12 cellular contexts compared by ENCODE assay signal in genomic region chr12:55721601-55722213, GRCh38. TPM values are rescaled to one million over a fixed set of nuclear protein-coding genes. Genes with fewer than 3 reads are reported as not detected.
DNase-seq lines count a peak whose midpoint lies in the region; ATAC-seq, FAIRE-seq and TF ChIP-seq lines count a peak whose summit lies in the region.
"Had no signal": no experiment of that assay in that cellular context is flagged by ENCODE, and none has a peak within 500 bp of the region (broad histone marks: within the 10 kb centered on the region; RNA-seq: fewer than 3 reads in every experiment).

No MANE protein-coding gene starts in this region.

- FAIRE-seq in small intestine (lab: Jason Lieb, UNC), result no peak

- intact Hi-C loops in right cardiac atrium (cut with DNase I), result loop anchor here in 1 of 4 donors (5.0 kb wide), 1 partner anchor 39 kb away; a partner anchor contains a TSS

- WGBS in right cardiac atrium, result 62% methylated on average over 14 of the region's 14 CpGs
- WGBS in small intestine, 3 donors, result 72 to 80% (median 72%) methylated on average over 14 of the region's 14 CpGs

- peaks cover 8% of the 10 kb centered on the region; the same call in 1 of the 2 replicates for H3F3A ChIP-seq in GM23338 (replicated peaks; ENCODE audit: low read depth)

- no peaks in the 10 kb centered on the region for H3K9me3 ChIP-seq in right cardiac atrium (ENCODE audit: control insufficient read depth, low read length)
- H3K9me3 ChIP-seq in small intestine (ENCODE audit: control insufficient read depth, low read depth), result no peaks in the 10 kb centered on the region
- H3K9me3 ChIP-seq: testis had no signal

- DNase-seq in GM23338 (ENCODE audit: low spot score) (no peak), right cardiac atrium (peak; percentile 30 to 73 (median 61)), small intestine (no peak), NCI-H1436 treated with DMSO at 0.1 percent for 48 hours (lab: John Stamatoyannopoulos, UW) (no peak), NCI-H187 treated with DMSO at 0.1 percent for 48 hours (lab: John Stamatoyannopoulos, UW) (no peak), NCI-H774 (lab: John Stamatoyannopoulos, UW) (no peak)
- DNase-seq: activated CD8-positive, alpha-beta memory T cell treated with anti-CD3 and anti-CD28 coated beads, Interleukin-2, amount 50 U/mL, for 48 hours; CD4-positive, CD25-positive, alpha-beta regulatory T cell; stimulated activated CD4-positive, alpha-beta T cell treated with anti-CD3 and anti-CD28 coated beads, Interleukin-4, amount 100 ng/mL, for 4 hours had no signal

- H3K27ac ChIP-seq in GM23338 (ENCODE audit: low read depth) (no peak overlapping the region), VCaP (0 out of 2 replicates have a peak overlapping the region, but pooled peaks have one; percentile 8), right cardiac atrium (ENCODE audit: low read length) (peak overlapping the region; percentile 65), small intestine (ENCODE audit: low read depth in 1 of 2, low read length in 1 of 2) (peak overlapping the region; percentile 74 to 84)

- H3K4me3 ChIP-seq in GM23338 (no peak overlapping the region), right cardiac atrium (ENCODE audit: low read length) (no peak overlapping the region), small intestine (ENCODE audit: low read depth in 1 of 2, low read length in 2 of 2) (peak overlapping the region in 1 of 2 donors; percentile 28)
- H3K4me3 ChIP-seq: testis had no signal

- no peak overlapping the region for H3K4me3 Mint-ChIP-seq in GM23338

- 0 out of 2 replicates have a peak, but pooled peaks cover 6% of the 10 kb centered on the region for H4K20me1 ChIP-seq in GM23338 (replicated peaks; ENCODE audit: insufficient read depth)

- no peak for ATAC-seq in GM23338
- no peak for ATAC-seq in right cardiac atrium
- ATAC-seq in HG02763 (IDR thresholded peaks at IDR 0.05; ENCODE audit: unreplicated experiment), result no peak

- peaks cover 22% of the 10 kb centered on the region for H3K27me3 Mint-ChIP-seq in GM23338 (ENCODE audit: insufficient read depth, low read depth, poor library complexity)
- H3K27me3 Mint-ChIP-seq: CD4-positive, CD25-positive, alpha-beta regulatory T cell had no signal

- no peaks in the 10 kb centered on the region for H3K9me3 Mint-ChIP-seq in GM23338

- H3K79me2 ChIP-seq in GM23338 (replicated peaks; ENCODE audit: insufficient read depth), result peaks cover 9% of the 10 kb centered on the region; the same call in 1 of the 2 replicates

- H3K27ac Mint-ChIP-seq in GM23338, result no peak overlapping the region
- H3K27ac Mint-ChIP-seq: CD4-positive, CD25-positive, alpha-beta regulatory T cell had no signal

- H3K27me3 ChIP-seq in GM23338 (ENCODE audit: insufficient read depth), result no peaks in the 10 kb centered on the region
- H3K27me3 ChIP-seq in right cardiac atrium (ENCODE audit: control insufficient read depth, insufficient read depth), result no peaks in the 10 kb centered on the region
- H3K27me3 ChIP-seq in small intestine (ENCODE audit: control insufficient read depth in 2 of 2, insufficient read depth in 2 of 2, low read length in 2 of 2), result no peaks in the 10 kb centered on the region
- H3K27me3 ChIP-seq: testis had no signal

- H2AFZ ChIP-seq in GM23338, result no peak overlapping the region

- peaks cover 33% of the 10 kb centered on the region for H3K36me3 Mint-ChIP-seq in GM23338 (ENCODE audit: low read depth)

- TF ChIP-seq CTCF in GM23338 (conservative IDR thresholded peaks at IDR 0.05; ENCODE audit: low read depth in 2 of 2), result no peak
- no peak for TF ChIP-seq CTCF in VCaP (conservative IDR thresholded peaks at IDR 0.05)

- peaks cover 43% of the 10 kb centered on the region for H3K4me1 Mint-ChIP-seq in GM23338

- peaks cover 8% of the 10 kb centered on the region; the same call in 1 of the 2 replicates for H3K36me3 ChIP-seq in GM23338 (ENCODE audit: insufficient read depth)
- H3K36me3 ChIP-seq in small intestine (ENCODE audit: control insufficient read depth in 2 of 2, insufficient read depth in 2 of 2, low read length in 2 of 2), result peaks cover 5 to 12% of the 10 kb centered on the region in 2 donors

- H3K4me2 ChIP-seq in GM23338, result no peak overlapping the region

- H3K4me1 ChIP-seq in GM23338 (ENCODE audit: insufficient read depth), result peaks cover 30% of the 10 kb centered on the region
- H3K4me1 ChIP-seq in right cardiac atrium (ENCODE audit: control insufficient read depth, insufficient read depth, low read length), result peaks cover 29% of the 10 kb centered on the region
- H3K4me1 ChIP-seq in small intestine (ENCODE audit: control insufficient read depth in 2 of 2, insufficient read depth in 1 of 2, low read depth in 1 of 2, low read length in 1 of 2), result peaks cover 6 to 10% of the 10 kb centered on the region in 2 donors

- no peaks in the 10 kb centered on the region for H3K9me2 ChIP-seq in GM23338 (ENCODE audit: insufficient read depth)

TF ChIP-seq in GM23338, 12 proteins besides CTCF, POLR2A, EP300 and RAD21:
- no peak for TF ChIP-seq CREB1 (CRISPR knock-in tag; IDR thresholded peaks at IDR 0.05; ENCODE audit: low read depth)
- TF ChIP-seq POLR2AphosphoS5 (IDR thresholded peaks at IDR 0.05; ENCODE audit: low read depth), result peak; percentile 7; the same call in 1 of the 2 replicates
- TF ChIP-seq REST (IDR thresholded peaks at IDR 0.05; ENCODE audit: unreplicated experiment), result no peak

RNA-seq across cellular contexts. Expression of gene RDH5, which starts 1.5 kb away (rescaled TPM):
- 1.7 and 7.5 TPM in 2 replicates for total RNA-seq in GM23338 (2014; rRNA removed; shearing (Covaris generic))
- polyA plus RNA-seq in GM23338 (2016; fragmentation: Nextera tagmentation; extraction: Ambion mirVana), result 3.9 and 5.4 TPM in 2 replicates
- total RNA-seq in right cardiac atrium, result 10 to 100 TPM; 15.9 to 27.7 (median 23.3) TPM
- 24.1 TPM for polyA plus RNA-seq in right cardiac atrium
- polyA plus RNA-seq in small intestine, result 10 to 100 TPM; 19.2 to 79.8 (median 44.0) TPM

RNA-seq across cellular contexts. Expression of gene BLOC1S1, which starts 5.9 kb away (rescaled TPM):
- 52.3 and 68.3 TPM in 2 replicates for total RNA-seq in GM23338 (2014; rRNA removed; shearing (Covaris generic))
- polyA plus RNA-seq in GM23338 (2016; fragmentation: Nextera tagmentation; extraction: Ambion mirVana) (174 and 198 TPM in 2 replicates), right cardiac atrium (205 TPM), small intestine (100 to 1,000 TPM; 291 to 688 (median 576) TPM)
- total RNA-seq in right cardiac atrium, result 100 to 1,000 TPM; 134 to 149 (median 139) TPM

RNA-seq across cellular contexts. Expression of gene CD63, which starts 7.1 kb away (rescaled TPM):
- 294 and 307 TPM in 2 replicates for total RNA-seq in GM23338 (2014; rRNA removed; shearing (Covaris generic))
- polyA plus RNA-seq in GM23338 (2016; fragmentation: Nextera tagmentation; extraction: Ambion mirVana) (670 and 685 TPM in 2 replicates), right cardiac atrium (1,376 TPM), small intestine (100 to 1,000 TPM; 561 to 710 (median 694) TPM)
- 1,000 to 10,000 TPM; 1,076 to 1,430 (median 1,264) TPM for total RNA-seq in right cardiac atrium

RNA-seq across cellular contexts. Expression of gene ITGA7, which starts 14.0 kb away (rescaled TPM):
- 45.3 and 49.1 TPM in 2 replicates for total RNA-seq in GM23338 (2014; rRNA removed; shearing (Covaris generic))
- polyA plus RNA-seq in GM23338 (2016; fragmentation: Nextera tagmentation; extraction: Ambion mirVana) (17.4 and 20.0 TPM in 2 replicates), right cardiac atrium (288 TPM), small intestine (10 to 100 TPM in 2 of 3 donors, 1 to 10 TPM in 1; 6.3 to 81.6 (median 24.4) TPM)
- total RNA-seq in right cardiac atrium, result 100 to 1,000 TPM; 465 to 674 (median 604) TPM

RNA-seq across cellular contexts. Expression of gene GDF11, which starts 21.2 kb away (rescaled TPM):
- 12.5 and 12.6 TPM in 2 replicates for total RNA-seq in GM23338 (2014; rRNA removed; shearing (Covaris generic))
- polyA plus RNA-seq in GM23338 (2016; fragmentation: Nextera tagmentation; extraction: Ambion mirVana) (3.7 and 3.8 TPM in 2 replicates), right cardiac atrium (11.5 TPM), small intestine (1 to 10 TPM in 2 of 3 donors, under 1 TPM in 1; 0.22 to 2.7 (median 2.2) TPM)
- 10 to 100 TPM; 16.2 to 17.5 (median 16.7) TPM for total RNA-seq in right cardiac atrium

Comparison
In these comparisons a context has a peak if more than half of its experiments do, and no peak if none do; other contexts are left out.
1. DNase-seq: peak in right cardiac atrium (3 of 3); none in GM23338 (single experiment), small intestine (single experiment), NCI-H1436 treated with DMSO at 0.1 percent for 48 hours (single experiment), NCI-H187 treated with DMSO at 0.1 percent for 48 hours (single experiment) and NCI-H774 (single experiment).